ENCODE assay signal across 19 cellular contexts in the genomic region with DNA sequence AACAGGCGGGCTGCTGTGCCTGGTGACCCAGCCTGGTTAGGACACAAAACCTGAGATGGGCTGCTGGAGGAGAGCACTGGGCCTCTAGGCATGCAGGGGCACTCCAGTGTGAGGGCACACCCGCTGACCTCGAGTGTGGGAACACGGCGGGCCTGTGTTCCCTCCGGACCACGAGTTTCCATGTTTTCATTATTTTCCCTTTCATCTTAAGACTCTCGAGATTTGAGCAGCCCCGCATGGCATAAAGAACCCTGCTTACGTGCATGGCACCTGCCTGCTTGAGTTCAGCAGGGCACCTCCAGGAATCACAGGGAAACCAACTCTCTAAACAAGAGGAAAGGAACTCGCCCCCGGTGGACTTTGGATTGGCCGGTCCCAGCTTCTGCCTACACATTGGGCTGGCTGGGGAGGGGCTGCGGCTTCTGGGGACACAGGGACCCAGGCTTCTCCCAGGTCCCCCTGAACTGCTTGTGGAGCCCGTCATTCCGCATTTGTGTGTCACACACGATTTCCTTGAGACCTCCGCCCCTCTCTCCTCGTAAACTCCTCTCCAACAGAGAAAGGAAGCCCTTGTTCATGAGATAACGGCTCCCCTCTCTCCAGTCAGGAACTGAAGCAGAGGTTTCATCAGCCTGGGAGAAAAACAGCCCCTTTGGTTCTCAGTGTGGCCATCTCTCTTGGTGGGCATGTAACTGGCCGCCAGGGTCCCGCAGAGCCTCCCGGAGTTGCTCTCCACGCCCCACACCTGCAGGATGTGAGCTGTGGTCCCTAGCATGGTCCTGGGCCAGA.
DNase-seq lines count a peak whose midpoint lies in the region; ATAC-seq and TF ChIP-seq lines count a peak whose summit lies in the region.
"Had no signal": no experiment of that assay in that cellular context is flagged by ENCODE, and none has a peak within 500 bp of the region (broad histone marks: within the 10 kb centered on the region; RNA-seq: fewer than 3 reads in every experiment).

No MANE protein-coding gene starts in this region.

- H3K4me3 Mint-ChIP-seq in chondrocyte (ENCODE audit: unreplicated experiment): no peak overlapping the region

- no peak overlapping the region for H3K4me3 ChIP-seq in hepatocyte

- no peak overlapping the region for H2AFZ ChIP-seq in hepatocyte

- peaks cover 6% of the 10 kb centered on the region for H3K4me1 ChIP-seq in hepatocyte (ENCODE audit: insufficient read depth)

- peaks cover 37% of the 10 kb centered on the region for H3K27me3 Mint-ChIP-seq in chondrocyte (ENCODE audit: low read depth)

- WGBS in hepatocyte (ENCODE audit: low lambda C conversion rate, missing lambda C conversion rate): 76% methylated on average over 24 of the region's 24 CpGs

- DNase-seq in HuH-7.5 (ENCODE audit: low spot score) (peak; percentile 71), hepatocyte (ENCODE audit: low spot score) (peak; percentile 26), mucosa of gallbladder (ENCODE audit: low spot score) (peak; percentile 54), chondrocyte (ENCODE audit: low spot score) (no peak), iPS-NIHi7 (ENCODE audit: extremely low spot score) (no peak)
- DNase-seq: ACHN, AML-193, COR-L47, GOT3, Karpas-422, NCI-H1417 treated with DMSO at 0.1 percent for 48 hours, NCI-H187 treated with DMSO at 0.1 percent for 48 hours, NCI-H345, NCI-H524 treated with DMSO at 0.1 percent for 48 hours, SIG-M5 had no signal

- no peak overlapping the region for H3K4me2 ChIP-seq in hepatocyte

- no peak overlapping the region for H3K27ac Mint-ChIP-seq in chondrocyte (ENCODE audit: unreplicated experiment)
- H3K27ac Mint-ChIP-seq: IgD-negative memory B cell had no signal

- no peaks in the 10 kb centered on the region for H3K27me3 ChIP-seq in hepatocyte

- H3K27ac ChIP-seq in hepatocyte: peak overlapping the region; percentile 48

- TF ChIP-seq CTCF in hepatocyte (IDR thresholded peaks at IDR 0.05; ENCODE audit: poor library complexity): no peak
- no peak for TF ChIP-seq CTCF in chondrocyte (IDR thresholded peaks at IDR 0.05)

- no peaks in the 10 kb centered on the region for H3K36me3 ChIP-seq in hepatocyte (replicated peaks; ENCODE audit: insufficient read depth, low read depth)

- no peaks in the 10 kb centered on the region for H4K20me1 ChIP-seq in hepatocyte (ENCODE audit: insufficient read depth, poor library complexity, severe bottlenecking)

- no peaks in the 10 kb centered on the region for H3K79me2 ChIP-seq in hepatocyte

- H3K36me3 Mint-ChIP-seq in chondrocyte (ENCODE audit: low read depth): peaks cover 1% of the 10 kb centered on the region
- H3K36me3 Mint-ChIP-seq: IgD-negative memory B cell had no signal

- no peaks in the 10 kb centered on the region for H3K9me3 Mint-ChIP-seq in chondrocyte (ENCODE audit: low read depth)
- H3K9me3 Mint-ChIP-seq: IgD-negative memory B cell had no signal

- ATAC-seq in GM21529 (IDR thresholded peaks at IDR 0.05; ENCODE audit: unreplicated experiment) (no peak), HG03571 (IDR thresholded peaks at IDR 0.05; ENCODE audit: unreplicated experiment) (no peak)
- ATAC-seq: SK-N-SH treated with all-trans-retinoic acid at 6 μM for 48 hours had no signal

- no peaks in the 10 kb centered on the region for H3K4me1 Mint-ChIP-seq in chondrocyte (ENCODE audit: low read depth)

- no peaks in the 10 kb centered on the region for H3K9me3 ChIP-seq in hepatocyte (ENCODE audit: low read depth)

- H3K9me2 ChIP-seq in hepatocyte (replicated peaks; ENCODE audit: insufficient read depth): no peaks in the 10 kb centered on the region

Comparison
In these comparisons a context has a peak if more than half of its experiments do, and no peak if none do; other contexts are left out.
1. DNase-seq: peak in HuH-7.5 (single experiment), hepatocyte (single experiment) and mucosa of gallbladder (single experiment); none in chondrocyte (single experiment) and iPS-NIHi7 (single experiment).